ENCODE assay signal across 13 cellular contexts in the genomic region with DNA sequence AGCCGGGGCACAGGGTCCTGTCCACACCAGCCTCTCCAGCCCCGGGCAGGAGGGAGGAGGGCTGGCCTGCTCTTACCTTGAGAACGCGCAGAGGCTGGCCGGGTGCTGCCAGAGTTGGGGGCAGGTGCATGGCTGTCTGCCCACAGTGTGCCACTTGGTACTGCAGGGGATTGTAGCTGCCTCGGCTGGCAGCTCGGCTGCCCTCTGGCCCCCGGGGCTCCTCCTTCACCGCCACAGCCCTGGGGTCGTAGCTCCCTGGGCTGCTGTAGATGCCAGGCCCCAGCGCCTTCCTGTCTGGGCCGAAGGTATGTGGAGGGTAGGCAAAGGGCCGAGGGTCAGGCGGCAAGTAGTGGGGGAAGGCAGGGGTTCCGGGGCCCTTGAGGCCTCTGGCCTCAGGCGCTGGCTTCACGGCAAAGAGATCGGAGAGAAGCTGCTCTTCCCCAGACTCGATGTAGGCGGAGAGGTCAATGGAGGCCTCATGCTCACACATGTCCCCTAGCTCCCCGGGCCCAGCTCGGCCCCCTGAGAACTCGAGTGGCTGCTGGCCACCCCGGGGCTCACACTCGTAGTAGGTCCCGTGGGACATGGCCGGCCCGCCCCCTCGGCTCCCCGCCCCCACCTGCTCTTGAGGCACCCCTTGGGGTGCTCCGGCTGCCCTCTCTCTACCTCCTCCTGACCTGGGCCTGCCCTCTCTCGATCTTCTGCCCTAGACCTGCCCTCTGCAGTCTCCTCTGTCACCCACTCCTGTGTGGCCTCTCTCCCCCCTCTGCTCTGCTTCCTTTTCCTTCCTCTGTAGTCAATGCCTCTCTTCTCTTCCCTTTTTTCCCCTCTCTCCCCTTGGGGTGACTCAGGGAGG. TPM values are rescaled to one million over a fixed set of nuclear protein-coding genes. Genes with fewer than 3 reads are reported as not detected.
A peak's percentile ranks its signal among the peaks of the same experiment; 100 is the strongest.
DNase-seq lines count a peak whose midpoint lies in the region; ATAC-seq and TF ChIP-seq lines count a peak whose summit lies in the region.
"Had no signal": no experiment of that assay in that cellular context is flagged by ENCODE, and none has a peak within 500 bp of the region (broad histone marks: within the 10 kb centered on the region; RNA-seq: fewer than 3 reads in every experiment).

Gene CEBPE (minus strand): TSS at position 750 of the 856 bp plus-strand sequence. CDS start 164 bp downstream, at position 586.

- no peaks in the 10 kb centered on the region for H3K27me3 Mint-ChIP-seq in activated naive CD4-positive, alpha-beta T cell treated with anti-CD3 and anti-CD28 coated beads for 36 hours (ENCODE audit: low read depth)
- H3K27me3 Mint-ChIP-seq in stimulated activated naive CD8-positive, alpha-beta T cell treated with anti-CD3 and anti-CD28 coated beads, Interleukin-15, amount 100 ng/mL, for 72 hours = no peaks in the 10 kb centered on the region

- no peaks in the 10 kb centered on the region for H3K9me3 Mint-ChIP-seq in activated naive CD4-positive, alpha-beta T cell treated with anti-CD3 and anti-CD28 coated beads for 36 hours
- H3K9me3 Mint-ChIP-seq in stimulated activated naive CD8-positive, alpha-beta T cell treated with anti-CD3 and anti-CD28 coated beads, Interleukin-15, amount 100 ng/mL, for 72 hours = no peaks in the 10 kb centered on the region

- H3K27ac Mint-ChIP-seq in activated naive CD4-positive, alpha-beta T cell treated with anti-CD3 and anti-CD28 coated beads for 36 hours = peak within 1 kb of the TSS; percentile 87
- peak within 1 kb of the TSS; percentile 71 to 91 for H3K27ac Mint-ChIP-seq in stimulated activated naive CD8-positive, alpha-beta T cell treated with anti-CD3 and anti-CD28 coated beads, Interleukin-15, amount 100 ng/mL, for 72 hours

- H3K27me3 ChIP-seq in Peyer's patch (no peaks in the 10 kb centered on the region), testis (no peaks in the 10 kb centered on the region)
- H3K27me3 ChIP-seq in effector memory CD4-positive, alpha-beta T cell (replicated peaks; ENCODE audit: control insufficient read depth, insufficient read depth, low read length, poor library complexity, severe bottlenecking) = no peaks in the 10 kb centered on the region

- TF ChIP-seq POLR2A in Peyer's patch (IDR thresholded peaks at IDR 0.05) (no peak), testis (IDR thresholded peaks at IDR 0.05) (no peak)

- 76 to 83% methylated on average over 13 to 32 of the region's 32 CpGs for WGBS in testis, 2 donors

- TF ChIP-seq CTCF in Peyer's patch (IDR thresholded peaks at IDR 0.05) = no peak
- TF ChIP-seq CTCF in testis (IDR thresholded peaks at IDR 0.05) = no peak

- no peak for DNase-seq in activated naive CD4-positive, alpha-beta T cell treated with anti-CD3 and anti-CD28 coated beads for 36 hours
- DNase-seq in activated naive CD4-positive, alpha-beta T cell treated with anti-CD3 and anti-CD28 coated beads, Interleukin-2, amount 50 U/mL, for 16 hours = no peak
- no peak for DNase-seq in Peyer's patch
- no peak for DNase-seq in effector memory CD4-positive, alpha-beta T cell
- no peak for DNase-seq in stimulated activated naive CD8-positive, alpha-beta T cell treated with anti-CD3 and anti-CD28 coated beads, Interleukin-15, amount 100 ng/mL, for 72 hours
- no peak for DNase-seq in stimulated activated naive CD4-positive, alpha-beta T cell treated with Interleukin-2 at 50 U/mL for 16 hours (lab: John Stamatoyannopoulos, UW)
- no peak for DNase-seq in NCI-H1048 (lab: John Stamatoyannopoulos, UW)
- DNase-seq in testis = no peak
- DNase-seq: NCI-H2107 had no signal

- H3K4me1 ChIP-seq in Peyer's patch (peaks cover 0 to 17% (median 5%) of the 10 kb centered on the region in 4 donors), testis (peaks cover 16% of the 10 kb centered on the region)
- peaks cover 44% of the 10 kb centered on the region for H3K4me1 ChIP-seq in effector memory CD4-positive, alpha-beta T cell (ENCODE audit: control insufficient read depth, insufficient read depth, low read length, poor library complexity, severe bottlenecking)

- CTCF ChIA-PET in activated naive CD4-positive, alpha-beta T cell treated with anti-CD3 and anti-CD28 coated beads for 36 hours (lab: Charles Lee) = interaction anchor here (0.6 to 9.6 kb wide), 12 partner anchors 8 to 261 kb away, joined by 3 to 298 read pairs (median 24); partner anchors contain the start of genes ACIN1, C14orf119, RNF212B and SLC7A8

- H3K4me3 Mint-ChIP-seq in activated naive CD4-positive, alpha-beta T cell treated with anti-CD3 and anti-CD28 coated beads for 36 hours = peak within 1 kb of the TSS; percentile 35
- H3K4me3 Mint-ChIP-seq in stimulated activated naive CD8-positive, alpha-beta T cell treated with anti-CD3 and anti-CD28 coated beads, Interleukin-15, amount 100 ng/mL, for 72 hours = peak within 1 kb of the TSS; percentile 71 to 73

- H3K4me3 ChIP-seq in Peyer's patch = peak within 1 kb of the TSS in 1 of 4 donors; percentile 15
- no peak within 1 kb of the TSS for H3K4me3 ChIP-seq in effector memory CD4-positive, alpha-beta T cell (ENCODE audit: insufficient read depth, low read depth, low read length, poor library complexity, severe bottlenecking)
- no peak within 1 kb of the TSS for H3K4me3 ChIP-seq in testis
- H3K4me3 ChIP-seq: tibial nerve had no signal

- H3K27ac ChIP-seq in Peyer's patch (peak within 1 kb of the TSS in 3 of 4 donors; percentile 25 to 84 (median 52)), testis (no peak within 1 kb of the TSS)
- H3K27ac ChIP-seq in effector memory CD4-positive, alpha-beta T cell (ENCODE audit: insufficient read depth, low read length, poor library complexity, severe bottlenecking) = peak within 1 kb of the TSS; percentile 53

- H3K36me3 Mint-ChIP-seq in activated naive CD4-positive, alpha-beta T cell treated with anti-CD3 and anti-CD28 coated beads for 36 hours (ENCODE audit: low read depth) = no peaks in the 10 kb centered on the region

- intact Hi-C loops in activated naive CD4-positive, alpha-beta T cell treated with anti-CD3 and anti-CD28 coated beads for 36 hours (cut with micrococcal nuclease) = no loop called here
- intact Hi-C loops in testis (cut with DNase I; ENCODE audit: low total_unique reads) = no loop called here

- ATAC-seq in stimulated activated naive CD8-positive, alpha-beta T cell treated with anti-CD3 and anti-CD28 coated beads, Interleukin-15, amount 100 ng/mL, for 72 hours = peak; percentile 28
- ATAC-seq: Panc1 had no signal

- H3K36me3 ChIP-seq in Peyer's patch = no peaks in the 10 kb centered on the region
- no peaks in the 10 kb centered on the region for H3K36me3 ChIP-seq in effector memory CD4-positive, alpha-beta T cell (ENCODE audit: control insufficient read depth, insufficient read depth, low read length)
- H3K36me3 ChIP-seq in testis (ENCODE audit: low read depth, missing control alignments) = no peaks in the 10 kb centered on the region
- H3K36me3 ChIP-seq: tibial nerve had no signal

- H3K4me1 Mint-ChIP-seq in activated naive CD4-positive, alpha-beta T cell treated with anti-CD3 and anti-CD28 coated beads for 36 hours (ENCODE audit: low read depth) = peaks cover 45% of the 10 kb centered on the region
- H3K4me1 Mint-ChIP-seq in stimulated activated naive CD8-positive, alpha-beta T cell treated with anti-CD3 and anti-CD28 coated beads, Interleukin-15, amount 100 ng/mL, for 72 hours = peaks cover 56% of the 10 kb centered on the region

- H3K9me3 ChIP-seq in Peyer's patch (no peaks in the 10 kb centered on the region), testis (no peaks in the 10 kb centered on the region)
- H3K9me3 ChIP-seq in effector memory CD4-positive, alpha-beta T cell (ENCODE audit: control insufficient read depth, low read length) = no peaks in the 10 kb centered on the region
- H3K9me3 ChIP-seq: tibial nerve had no signal

RNA-seq across cellular contexts. Expression of gene CEBPE, which starts in this region (rescaled TPM):
- total RNA-seq in activated naive CD4-positive, alpha-beta T cell treated with anti-CD3 and anti-CD28 coated beads for 36 hours = under 1 TPM; 0.37 to 0.43 TPM
- total RNA-seq in Peyer's patch (not detected), testis (under 1 TPM; 0.19 to 0.24 TPM)
- not detected for polyA plus RNA-seq in testis (ENCODE audit: insufficient read depth, low read depth, low replicate concordance)
- total RNA-seq: lung microvascular endothelial cell, pulmonary artery endothelial cell, tibial nerve had no signal

Comparison
In these comparisons a context has a peak if more than half of its experiments do, and no peak if none do; other contexts are left out.
1. H3K27ac ChIP-seq: peak in Peyer's patch (3 of 4) and effector memory CD4-positive, alpha-beta T cell (single experiment); none in testis (0 of 2).